Comparison of ENCODE assay signal across 15 cellular contexts in genomic region chrX:116318672-116319071, GRCh38.
"Had no signal": no experiment of that assay in that cellular context is flagged by ENCODE, and none has a peak within 500 bp of the region (broad histone marks: within the 10 kb centered on the region; RNA-seq: fewer than 3 reads in every experiment).

No MANE protein-coding gene starts in this region.

- H3K27ac Mint-ChIP-seq: activated T-helper 17 cell treated with anti-CD3 and anti-CD28 coated beads, Interleukin-2, amount 50 U/mL, for 72 hours; T-cell had no signal

- H3K36me3 Mint-ChIP-seq: T-cell had no signal

- H3K4me3 Mint-ChIP-seq: activated T-helper 17 cell treated with anti-CD3 and anti-CD28 coated beads, Interleukin-2, amount 50 U/mL, for 72 hours; T-cell had no signal

- DNase-seq: activated CD4-positive, CD25-positive, alpha-beta regulatory T cell treated with anti-CD3 and anti-CD28 coated beads, Interleukin-2, amount 50 U/mL, for 72 hours; activated naive CD4-positive, alpha-beta T cell treated with Interleukin-2 at 50 U/mL for 16 hours; activated T-cell treated with anti-CD3 and anti-CD28 coated beads for 4 hours; anterior cingulate cortex; right lobe of liver; stimulated activated CD4-positive, alpha-beta T cell treated with anti-CD3 and anti-CD28 coated beads, Interleukin-1b, Interleukin-23, amount 100 ng/mL, for 48 hours; T-cell; T-helper 9 cell; uterus had no signal

- H3K4me1 ChIP-seq: esophagus muscularis mucosa, prostate gland, right lobe of liver, uterus had no signal

- H3K9me3 ChIP-seq: esophagus muscularis mucosa, prostate gland, right lobe of liver, uterus had no signal

- H3K4me1 Mint-ChIP-seq: activated T-helper 17 cell treated with anti-CD3 and anti-CD28 coated beads, Interleukin-2, amount 50 U/mL, for 72 hours; T-cell had no signal

- H3K27me3 Mint-ChIP-seq: activated T-helper 17 cell treated with anti-CD3 and anti-CD28 coated beads, Interleukin-2, amount 50 U/mL, for 72 hours had no signal

- H3K27me3 ChIP-seq: cardiac muscle cell, esophagus muscularis mucosa, uterus had no signal

- H3K4me3 ChIP-seq: cardiac muscle cell, esophagus muscularis mucosa, prostate gland, right lobe of liver, uterus had no signal

- H3K9me3 Mint-ChIP-seq: activated T-helper 17 cell treated with anti-CD3 and anti-CD28 coated beads, Interleukin-2, amount 50 U/mL, for 72 hours had no signal

- FAIRE-seq: colon, keratinocyte had no signal

- H3K36me3 ChIP-seq: cardiac muscle cell, esophagus muscularis mucosa, prostate gland, right lobe of liver, uterus had no signal

- H3K27ac ChIP-seq: cardiac muscle cell, esophagus muscularis mucosa, prostate gland, right lobe of liver, uterus had no signal
